In genomic region chr7:11818281-11818680, GRCh38 we compare ENCODE assay signal across 22 cellular contexts. TPM values are rescaled to one million over a fixed set of nuclear protein-coding genes. Genes with fewer than 3 reads are reported as not detected.
DNase-seq lines count a peak whose midpoint lies in the region; ATAC-seq, FAIRE-seq and TF ChIP-seq lines count a peak whose summit lies in the region.
"Had no signal": no experiment of that assay in that cellular context is flagged by ENCODE, and none has a peak within 500 bp of the region (broad histone marks: within the 10 kb centered on the region; RNA-seq: fewer than 3 reads in every experiment).

No MANE protein-coding gene starts in this region.

- DNase-seq in A549 (ENCODE audit: low read depth in 1 of 2, low spot score in 1 of 2) (peak in 1 of 2 experiments; percentile 56), NCI-H510A treated with DMSO at 0.1 percent for 48 hours (lab: John Stamatoyannopoulos, UW) (peak; percentile 35), endothelial cell of umbilical vein (ENCODE audit: low read depth, low spot score) (peak; percentile 90), lung microvascular endothelial cell (ENCODE audit: low read depth in 2 of 2) (peak; percentile 85 to 93), G401 (ENCODE audit: low spot score) (no peak), pons (ENCODE audit: low spot score) (no peak)
- DNase-seq in central memory CD4-positive, alpha-beta T cell, result no peak
- DNase-seq: ACHN; BE2C; C1 segment of cervical spinal cord; CD4-positive, CD25-positive, alpha-beta regulatory T cell; CD8-positive, alpha-beta memory T cell; COR-L47; DMS 273 treated with DMSO at 0.1 percent for 48 hours; DMS79; GF-D8; GOT3; H7; HFFc6; IMR-90 had no signal

- no peak overlapping the region for H2AFZ ChIP-seq in endothelial cell of umbilical vein (ENCODE audit: low read depth, low read length)

- TF ChIP-seq RAD21 in A549 (conservative IDR thresholded peaks at IDR 0.05 in 1 of 2, IDR thresholded peaks at IDR 0.05 in 1 of 2), result no peak

- WGBS in A549 (ENCODE audit: missing lambda C conversion rate), result 41% methylated on average over 4 of the region's 4 CpGs

- no peaks in the 10 kb centered on the region for H4K20me1 ChIP-seq in endothelial cell of umbilical vein (replicated peaks; ENCODE audit: control insufficient read depth, extremely low read depth, insufficient read depth, low read length)

- H3K79me2 ChIP-seq in endothelial cell of umbilical vein (ENCODE audit: control insufficient read depth, insufficient read depth, low read length), result no peaks in the 10 kb centered on the region

- no peaks in the 10 kb centered on the region for H3K9me1 ChIP-seq in endothelial cell of umbilical vein (replicated peaks; ENCODE audit: control insufficient read depth, extremely low read depth, insufficient read depth, low read length)

- no peak for TF ChIP-seq CTCF in A549 (IDR thresholded peaks at IDR 0.05)
- no peak for TF ChIP-seq CTCF in endothelial cell of umbilical vein (IDR thresholded peaks at IDR 0.05; ENCODE audit: extremely low read depth in 1 of 2, insufficient read depth in 1 of 2, low read depth in 1 of 2, low read length in 2 of 2)

- no peaks in the 10 kb centered on the region for H3K36me3 ChIP-seq in endothelial cell of umbilical vein (ENCODE audit: control insufficient read depth in 2 of 2, extremely low read depth in 1 of 2, insufficient read depth in 2 of 2, low read length in 2 of 2)

- no peak for TF ChIP-seq EP300 in A549 (IDR thresholded peaks at IDR 0.05)

- H3K9me3 ChIP-seq in A549, result no peaks in the 10 kb centered on the region
- no peaks in the 10 kb centered on the region for H3K9me3 ChIP-seq in endothelial cell of umbilical vein (replicated peaks; ENCODE audit: control insufficient read depth, insufficient read depth, low read length)
- H3K9me3 ChIP-seq: BE2C had no signal

- in situ Hi-C loops in G401 (cut with HindIII; ENCODE audit: low sequenced_read_pairs), result no loop called here

- H3K4me1 ChIP-seq in A549, result peaks cover 40% of the 10 kb centered on the region
- H3K4me1 ChIP-seq in endothelial cell of umbilical vein (ENCODE audit: control insufficient read depth, extremely low read depth, insufficient read depth, low read length), result peaks cover 15% of the 10 kb centered on the region
- H3K4me1 ChIP-seq: BE2C had no signal

- POLR2A ChIA-PET in A549 (lab: Yijun Ruan, JAX), result no interaction called here
- POLR2A ChIA-PET in endothelial cell of umbilical vein (lab: Charles Lee), result no interaction called here

- BruUV-seq in endothelial cell of umbilical vein (replicated peaks; lab: Mats Ljungman, UMichigan), result no TSS peak

- peak; percentile 39 for FAIRE-seq in A549 (lab: Jason Lieb, UNC)
- peak; percentile 81 for FAIRE-seq in endothelial cell of umbilical vein (lab: Jason Lieb, UNC)
- FAIRE-seq: HTR-8/SVneo had no signal

- H3K9ac ChIP-seq in endothelial cell of umbilical vein (replicated peaks; ENCODE audit: extremely low read depth, insufficient read depth, low read length), result no peak overlapping the region

- TF ChIP-seq POLR2A in A549 (IDR thresholded peaks at IDR 0.05; ENCODE audit: low read length), result no peak
- TF ChIP-seq POLR2A in endothelial cell of umbilical vein (IDR thresholded peaks at IDR 0.05; ENCODE audit: low read depth, low read length), result no peak

- H3K4me3 ChIP-seq in A549 (no peak overlapping the region), endothelial cell of umbilical vein (replicated peaks in 1 of 3; ENCODE audit: insufficient read depth in 1 of 3, low read depth in 1 of 3, low read length in 3 of 3) (no peak overlapping the region)

- no peaks in the 10 kb centered on the region for H3K27me3 ChIP-seq in endothelial cell of umbilical vein (ENCODE audit: control insufficient read depth in 2 of 2, insufficient read depth in 2 of 2, low read length in 2 of 2)
- H3K27me3 ChIP-seq: BE2C had no signal

- H3K4me2 ChIP-seq in A549 (peak overlapping the region; percentile 69), endothelial cell of umbilical vein (ENCODE audit: insufficient read depth, low read length) (no peak overlapping the region)

- H3K27ac ChIP-seq in A549 (peak overlapping the region; percentile 75; a peak in 5 of 6 replicates), endothelial cell of umbilical vein (ENCODE audit: insufficient read depth, low read depth, low read length) (no peak overlapping the region)

- peak in 1 of 2 experiments; percentile 54; a peak in 3 of 6 replicates for ATAC-seq in A549
- ATAC-seq: HCT116 had no signal

- intact Hi-C loops in endothelial cell of umbilical vein (cut with micrococcal nuclease), result loop anchor here (5.0 kb wide), 1 partner anchor 101 kb away; no protein-coding TSS in a partner anchor

- CTCF ChIA-PET in A549 (lab: Yijun Ruan, JAX), result interaction anchor here (0.9 to 3.3 kb wide), 3 partner anchors 10 to 22 kb away, joined by 3 to 13 read pairs (median 3); partner anchors contain the start of gene THSD7A
- CTCF ChIA-PET in endothelial cell of umbilical vein (lab: Charles Lee), result interaction anchor here (1.3 to 1.9 kb wide), 3 partner anchors 11 to 18 kb away, joined by 4 to 7 read pairs (median 5); no protein-coding TSS in a partner anchor

- dilution Hi-C loops in endothelial cell of umbilical vein (cut with MboI; ENCODE audit: extremely low pct_ligation_motif_present, low sequenced_read_pairs), result no loop called here

TF ChIP-seq in A549, 52 proteins besides CTCF, POLR2A, EP300 and RAD21:
- no peak for TF ChIP-seq JUN (IDR thresholded peaks at IDR 0.05)
- TF ChIP-seq GATA3 (IDR thresholded peaks at IDR 0.05; ENCODE audit: borderline replicate concordance), result no peak
- no peak for TF ChIP-seq HOXB5 (CRISPR knock-in tag; IDR thresholded peaks at IDR 0.05)
- TF ChIP-seq FOSB (CRISPR knock-in tag; IDR thresholded peaks at IDR 0.05), result no peak
- TF ChIP-seq RARB (CRISPR knock-in tag; IDR thresholded peaks at IDR 0.05), result no peak
- no peak for TF ChIP-seq CBX8 (IDR thresholded peaks at IDR 0.05)

TF ChIP-seq in endothelial cell of umbilical vein, 7 proteins besides CTCF, POLR2A, EP300 and RAD21:
- TF ChIP-seq GATA2 (IDR thresholded peaks at IDR 0.05; ENCODE audit: insufficient read depth, insufficient read length, low read depth, low read length), result no peak
- TF ChIP-seq JUN (IDR thresholded peaks at IDR 0.05; ENCODE audit: borderline replicate concordance, insufficient read depth, insufficient read length, low read depth), result no peak
- TF ChIP-seq MAX (IDR thresholded peaks at IDR 0.05; ENCODE audit: insufficient read depth, insufficient read length), result no peak
- no peak for TF ChIP-seq POLR2AphosphoS5 (IDR thresholded peaks at IDR 0.05; ENCODE audit: insufficient read depth, low read depth, low read length)
- TF ChIP-seq FOS (IDR thresholded peaks at IDR 0.05; ENCODE audit: borderline replicate concordance, insufficient read depth, low read length), result no peak
- no peak for TF ChIP-seq MYC (IDR thresholded peaks at IDR 0.05; ENCODE audit: low read depth, low read length)
- TF ChIP-seq EZH2 (IDR thresholded peaks at IDR 0.05; ENCODE audit: borderline replicate concordance, low read depth, low read length, severe bottlenecking), result no peak
TF ChIP-seq in endothelial cell of umbilical vein: peak in this region for 0.

RNA-seq across cellular contexts. Expression of gene THSD7A, which starts 13.7 kb away (rescaled TPM):
- polyA plus RNA-seq in A549 (2011; rRNA removed) (11.8 and 12.9 TPM in 2 replicates), A549 (2017; fragmentation: RNase III; extraction: RNeasy Plus Mini Kit Qiagen cat#74134 plus additional on column Dnase treatment) (4.2 to 5.7 TPM (median 5.4 TPM) in 3 replicates), endothelial cell of umbilical vein (2.8 and 3.3 TPM in 2 replicates)
- 1.1 and 1.4 TPM in 2 replicates for polyA plus RNA-seq in A549 (2012; cell fraction: cytosol; rRNA removed)
- 1.6 and 3.0 TPM in 2 replicates for polyA plus RNA-seq in A549 (2012; cell fraction: nucleus; rRNA removed)
- 30.6 and 40.2 TPM in 2 replicates for polyA minus RNA-seq in A549 (2011; rRNA and poly(A)+ RNA removed)
- total RNA-seq in endothelial cell of umbilical vein (12.7 and 15.2 TPM in 2 replicates), lung microvascular endothelial cell (16.1 and 17.4 TPM in 2 replicates)
- 2.2 and 2.4 TPM in 2 replicates for polyA plus RNA-seq in endothelial cell of umbilical vein (2011; cell fraction: cytosol; rRNA removed)
- 9.3 and 9.5 TPM in 2 replicates for polyA plus RNA-seq in endothelial cell of umbilical vein (2011; cell fraction: nucleus; rRNA removed)
- 7.0 and 7.2 TPM in 2 replicates for polyA plus RNA-seq in endothelial cell of umbilical vein (2012)
- polyA minus RNA-seq in endothelial cell of umbilical vein, result 17.4 and 17.6 TPM in 2 replicates
- polyA minus RNA-seq in endothelial cell of umbilical vein (2011; cell fraction: cytosol; rRNA and poly(A)+ RNA removed), result not detected
- polyA minus RNA-seq in endothelial cell of umbilical vein (2011; cell fraction: nucleus; rRNA and poly(A)+ RNA removed), result 30.5 and 32.7 TPM in 2 replicates
- not detected in 2 replicates for total RNA-seq in G401 (2014; rRNA removed; shearing (Covaris generic))
- total RNA-seq: CD8-positive, alpha-beta memory T cell; HFFc6 had no signal
- polyA plus RNA-seq: CD4-positive, CD25-positive, alpha-beta regulatory T cell; CD8-positive, alpha-beta memory T cell had no signal

Comparison
In these comparisons a context has a peak if more than half of its experiments do, and no peak if none do; other contexts are left out.
1. DNase-seq: peak in NCI-H510A treated with DMSO at 0.1 percent for 48 hours (single experiment), endothelial cell of umbilical vein (single experiment) and lung microvascular endothelial cell (2 of 2); none in G401 (single experiment), central memory CD4-positive, alpha-beta T cell (single experiment) and pons (single experiment).
2. RNA of gene THSD7A, which starts 13.7 kb away (total RNA-seq): 16.1 to 17.4 TPM in lung microvascular endothelial cell and 12.7 to 15.2 TPM in endothelial cell of umbilical vein; not detected in G401; every median in the first group is over 10 times any median in the second.